24 cellular contexts compared by ENCODE assay signal in genomic region chr2:234997389-234997788, GRCh38. TPM values are rescaled to one million over a fixed set of nuclear protein-coding genes. Genes with fewer than 3 reads are reported as not detected.
DNase-seq lines count a peak whose midpoint lies in the region; ATAC-seq, FAIRE-seq and TF ChIP-seq lines count a peak whose summit lies in the region.
"Had no signal": no experiment of that assay in that cellular context is flagged by ENCODE, and none has a peak within 500 bp of the region (broad histone marks: within the 10 kb centered on the region; RNA-seq: fewer than 3 reads in every experiment).

No MANE protein-coding gene starts in this region.

- peaks cover 72% of the 10 kb centered on the region for H3K4me1 Mint-ChIP-seq in neural progenitor cell
- H3K4me1 Mint-ChIP-seq in T-helper 17 cell, result peaks cover 7% of the 10 kb centered on the region
- peaks cover 65% of the 10 kb centered on the region for H3K4me1 Mint-ChIP-seq in type B pancreatic cell (ENCODE audit: unreplicated experiment)
- H3K4me1 Mint-ChIP-seq: activated CD4-positive, alpha-beta T cell treated with anti-CD3 and anti-CD28 coated beads, Interleukin-2, amount 10 ng/mL, durations not matched to agents 7 days and 5 days; natural killer cell had no signal

- no TSS peak for BruUV-seq in endothelial cell of umbilical vein (replicated peaks; lab: Mats Ljungman, UMichigan)

- H3K27me3 Mint-ChIP-seq in neural progenitor cell (ENCODE audit: insufficient read depth, low read depth) (peaks cover 2% of the 10 kb centered on the region), T-helper 17 cell (peaks cover 31% of the 10 kb centered on the region), type B pancreatic cell (no peaks in the 10 kb centered on the region)
- H3K27me3 Mint-ChIP-seq: memory B cell had no signal

- H3K4me3 ChIP-seq in endothelial cell of umbilical vein (replicated peaks in 1 of 3; ENCODE audit: insufficient read depth in 1 of 3, low read depth in 1 of 3, low read length in 3 of 3) (no peak overlapping the region), neural progenitor cell (no peak overlapping the region)
- H3K4me3 ChIP-seq: ascending aorta, Peyer's patch had no signal

- H3K27me3 ChIP-seq in endothelial cell of umbilical vein (ENCODE audit: control insufficient read depth in 2 of 2, insufficient read depth in 2 of 2, low read length in 2 of 2) (no peaks in the 10 kb centered on the region), neural progenitor cell (no peaks in the 10 kb centered on the region)
- H3K27me3 ChIP-seq: ascending aorta, BE2C, Peyer's patch had no signal

- ATAC-seq in GM18909 (IDR thresholded peaks at IDR 0.05; ENCODE audit: poor library complexity, unreplicated experiment), result no peak
- no peak for ATAC-seq in T-helper 17 cell
- ATAC-seq in HG03139 (IDR thresholded peaks at IDR 0.05; ENCODE audit: unreplicated experiment), result no peak
- ATAC-seq: left cardiac atrium, natural killer cell had no signal

- H3K9me3 Mint-ChIP-seq in neural progenitor cell (peaks cover 14% of the 10 kb centered on the region), type B pancreatic cell (no peaks in the 10 kb centered on the region)
- H3K9me3 Mint-ChIP-seq: activated CD4-positive, alpha-beta T cell treated with anti-CD3 and anti-CD28 coated beads, Interleukin-2, amount 10 ng/mL, durations not matched to agents 7 days and 5 days; IgD-negative memory B cell; memory B cell; natural killer cell had no signal

- H3K36me3 ChIP-seq in endothelial cell of umbilical vein (ENCODE audit: control insufficient read depth in 2 of 2, extremely low read depth in 1 of 2, insufficient read depth in 2 of 2, low read length in 2 of 2) (peaks cover 13 to 25% of the 10 kb centered on the region in 2 experiments), neural progenitor cell (no peaks in the 10 kb centered on the region)
- H3K36me3 ChIP-seq: ascending aorta, BE2C had no signal

- dilution Hi-C loops in endothelial cell of umbilical vein (cut with MboI; ENCODE audit: extremely low pct_ligation_motif_present, low sequenced_read_pairs), result no loop called here

- H3K79me2 ChIP-seq in endothelial cell of umbilical vein (ENCODE audit: control insufficient read depth, insufficient read depth, low read length) (peaks cover 87% of the 10 kb centered on the region), neural progenitor cell (ENCODE audit: low read depth) (peaks cover 100% of the 10 kb centered on the region)

- POLR2A ChIA-PET in endothelial cell of umbilical vein (lab: Charles Lee), result no interaction called here

- TF ChIP-seq CTCF in endothelial cell of umbilical vein (IDR thresholded peaks at IDR 0.05; ENCODE audit: extremely low read depth in 1 of 2, insufficient read depth in 1 of 2, low read depth in 1 of 2, low read length in 2 of 2) (no peak), neural progenitor cell (IDR thresholded peaks at IDR 0.05) (no peak), type B pancreatic cell (conservative IDR thresholded peaks at IDR 0.05) (no peak)

- H3K9me3 ChIP-seq in endothelial cell of umbilical vein (replicated peaks; ENCODE audit: control insufficient read depth, insufficient read depth, low read length) (no peaks in the 10 kb centered on the region), neural progenitor cell (ENCODE audit: low read depth) (no peaks in the 10 kb centered on the region), T-helper 17 cell (ENCODE audit: control insufficient read depth, low read length, poor library complexity, severe bottlenecking) (no peaks in the 10 kb centered on the region)
- H3K9me3 ChIP-seq: ascending aorta, BE2C, Peyer's patch had no signal

- H3K27ac ChIP-seq in endothelial cell of umbilical vein (ENCODE audit: insufficient read depth, low read depth, low read length) (peak overlapping the region; percentile 88), neural progenitor cell (no peak overlapping the region)
- H3K27ac ChIP-seq: 22Rv1, Peyer's patch had no signal

- intact Hi-C loops in endothelial cell of umbilical vein (cut with micrococcal nuclease), result loop anchor here (2.0 to 5.0 kb wide), 2 partner anchors 55 to 117 kb away; no protein-coding TSS in a partner anchor

- H3K36me3 Mint-ChIP-seq in neural progenitor cell (peaks cover 57% of the 10 kb centered on the region), T-helper 17 cell (ENCODE audit: low read depth) (no peaks in the 10 kb centered on the region), type B pancreatic cell (peaks cover 39% of the 10 kb centered on the region)
- H3K36me3 Mint-ChIP-seq: activated naive CD8-positive, alpha-beta T cell; memory B cell; natural killer cell had no signal

- H3F3A ChIP-seq in neural progenitor cell (ENCODE audit: low read depth), result peaks cover 42% of the 10 kb centered on the region

- H4K20me1 ChIP-seq in endothelial cell of umbilical vein (replicated peaks; ENCODE audit: control insufficient read depth, extremely low read depth, insufficient read depth, low read length), result no peaks in the 10 kb centered on the region
- H4K20me1 ChIP-seq in neural progenitor cell (ENCODE audit: low read depth), result peaks cover 100% of the 10 kb centered on the region

- H3K4me2 ChIP-seq in endothelial cell of umbilical vein (ENCODE audit: insufficient read depth, low read length) (peak overlapping the region; percentile 3), neural progenitor cell (no peak overlapping the region)

- H3K4me1 ChIP-seq in endothelial cell of umbilical vein (ENCODE audit: control insufficient read depth, extremely low read depth, insufficient read depth, low read length) (peaks cover 56% of the 10 kb centered on the region), neural progenitor cell (peaks cover 54% of the 10 kb centered on the region)

- peak overlapping the region; percentile 56 for H3K9ac ChIP-seq in endothelial cell of umbilical vein (replicated peaks; ENCODE audit: extremely low read depth, insufficient read depth, low read length)
- H3K9ac ChIP-seq in neural progenitor cell, result no peak overlapping the region

- H3K9me1 ChIP-seq in endothelial cell of umbilical vein (replicated peaks; ENCODE audit: control insufficient read depth, extremely low read depth, insufficient read depth, low read length), result no peaks in the 10 kb centered on the region

- H2AFZ ChIP-seq in endothelial cell of umbilical vein (ENCODE audit: low read depth, low read length) (no peak overlapping the region), neural progenitor cell (replicated peaks) (no peak overlapping the region)

- H3K27ac Mint-ChIP-seq in neural progenitor cell (peak overlapping the region; percentile 66), T-helper 17 cell (no peak overlapping the region), type B pancreatic cell (no peak overlapping the region)
- H3K27ac Mint-ChIP-seq: activated CD4-positive, alpha-beta T cell treated with anti-CD3 and anti-CD28 coated beads, Interleukin-2, amount 10 ng/mL, durations not matched to agents 7 days and 5 days; activated naive CD8-positive, alpha-beta T cell; IgD-negative memory B cell; memory B cell; natural killer cell had no signal

- peak; percentile 90 for FAIRE-seq in endothelial cell of umbilical vein (lab: Jason Lieb, UNC)
- FAIRE-seq: GM12891, GM19239 had no signal

- DNase-seq in NCI-H82 (lab: John Stamatoyannopoulos, UW), result peak; percentile 24
- no peak for DNase-seq in NCI-H82 treated with DMSO at 0.1 percent for 48 hours (lab: John Stamatoyannopoulos, UW; ENCODE audit: unreplicated experiment)
- DNase-seq in endothelial cell of umbilical vein (ENCODE audit: low read depth, low spot score), result peak; percentile 67
- no peak for DNase-seq in neural progenitor cell (ENCODE audit: low spot score)
- DNase-seq in T-helper 17 cell, result no peak
- no peak for DNase-seq in type B pancreatic cell (ENCODE audit: extremely low spot score, unreplicated experiment)
- DNase-seq: activated CD4-positive, alpha-beta T cell treated with anti-CD3 and anti-CD28 coated beads, Interleukin-2, amount 10 ng/mL, durations not matched to agents 7 days and 5 days; BE2C; DND-41; left cardiac atrium; natural killer cell; NCI-H2107; stimulated activated CD4-positive, alpha-beta T cell treated with anti-CD3 and anti-CD28 coated beads, Interleukin-1b, Interleukin-23, amount 100 ng/mL, for 48 hours; T-helper 2 cell had no signal

- no peak overlapping the region for H3K4me3 Mint-ChIP-seq in neural progenitor cell
- no peak overlapping the region for H3K4me3 Mint-ChIP-seq in T-helper 17 cell
- H3K4me3 Mint-ChIP-seq in type B pancreatic cell, result no peak overlapping the region
- H3K4me3 Mint-ChIP-seq: activated CD4-positive, alpha-beta T cell treated with anti-CD3 and anti-CD28 coated beads, Interleukin-2, amount 10 ng/mL, durations not matched to agents 7 days and 5 days; activated naive CD8-positive, alpha-beta T cell; IgD-negative memory B cell; memory B cell; natural killer cell had no signal

- CTCF ChIA-PET in endothelial cell of umbilical vein (lab: Charles Lee), result interaction anchor here (0.6 to 2.1 kb wide), 5 partner anchors 14 to 116 kb away, joined by 3 to 5 read pairs (median 4); no protein-coding TSS in a partner anchor

- TF ChIP-seq POLR2A in endothelial cell of umbilical vein (IDR thresholded peaks at IDR 0.05; ENCODE audit: low read depth, low read length), result no peak

TF ChIP-seq in endothelial cell of umbilical vein, 7 proteins besides CTCF, POLR2A, EP300 and RAD21:
- TF ChIP-seq JUN (IDR thresholded peaks at IDR 0.05; ENCODE audit: borderline replicate concordance, insufficient read depth, insufficient read length, low read depth) (no peak), FOS (IDR thresholded peaks at IDR 0.05; ENCODE audit: borderline replicate concordance, insufficient read depth, low read length) (peak; percentile 37)

RNA-seq across cellular contexts. Expression of gene SH3BP4, which starts 45.6 kb away (rescaled TPM):
- total RNA-seq in endothelial cell of umbilical vein, result 100.0 and 105 TPM in 2 replicates
- 69.3 and 85.2 TPM in 2 replicates for polyA plus RNA-seq in endothelial cell of umbilical vein
- 69.0 and 71.6 TPM in 2 replicates for polyA plus RNA-seq in endothelial cell of umbilical vein (2011; cell fraction: cytosol; rRNA removed)
- 86.3 and 102 TPM in 2 replicates for polyA plus RNA-seq in endothelial cell of umbilical vein (2011; cell fraction: nucleus; rRNA removed)
- 59.1 and 63.6 TPM in 2 replicates for polyA plus RNA-seq in endothelial cell of umbilical vein (2012)
- polyA minus RNA-seq in endothelial cell of umbilical vein, result 178 and 188 TPM in 2 replicates
- polyA minus RNA-seq in endothelial cell of umbilical vein (2011; cell fraction: cytosol; rRNA and poly(A)+ RNA removed), result 15.5 TPM
- polyA minus RNA-seq in endothelial cell of umbilical vein (2011; cell fraction: nucleus; rRNA and poly(A)+ RNA removed), result 110 and 132 TPM in 2 replicates
- total RNA-seq in neural progenitor cell (ENCODE audit: low replicate concordance), result 50.4 and 53.4 TPM in 2 replicates
- under 1 TPM; 0.15 to 0.94 TPM for total RNA-seq in T-helper 17 cell
- total RNA-seq in type B pancreatic cell (ENCODE audit: low replicate concordance), result 42.6 and 49.5 TPM in 2 replicates
- total RNA-seq: activated CD4-positive, alpha-beta T cell treated with anti-CD3 and anti-CD28 coated beads, Interleukin-2, amount 10 ng/mL, durations not matched to agents 7 days and 5 days had no signal

Comparison
In these comparisons a context has a peak if more than half of its experiments do, and no peak if none do; other contexts are left out.
1. DNase-seq: peak in NCI-H82 (single experiment) and endothelial cell of umbilical vein (single experiment); none in NCI-H82 treated with DMSO at 0.1 percent for 48 hours (single experiment), neural progenitor cell (single experiment), T-helper 17 cell (0 of 3) and type B pancreatic cell (single experiment).
2. RNA of gene SH3BP4, which starts 45.6 kb away (total RNA-seq): 100.0 to 105 TPM in endothelial cell of umbilical vein, 50.4 to 53.4 TPM in neural progenitor cell and 42.6 to 49.5 TPM in type B pancreatic cell; 0.15 to 0.94 TPM in T-helper 17 cell; every median in the first group is over 10 times any median in the second.